Comparison of ENCODE assay signal across 8 cellular contexts in the genomic region with DNA sequence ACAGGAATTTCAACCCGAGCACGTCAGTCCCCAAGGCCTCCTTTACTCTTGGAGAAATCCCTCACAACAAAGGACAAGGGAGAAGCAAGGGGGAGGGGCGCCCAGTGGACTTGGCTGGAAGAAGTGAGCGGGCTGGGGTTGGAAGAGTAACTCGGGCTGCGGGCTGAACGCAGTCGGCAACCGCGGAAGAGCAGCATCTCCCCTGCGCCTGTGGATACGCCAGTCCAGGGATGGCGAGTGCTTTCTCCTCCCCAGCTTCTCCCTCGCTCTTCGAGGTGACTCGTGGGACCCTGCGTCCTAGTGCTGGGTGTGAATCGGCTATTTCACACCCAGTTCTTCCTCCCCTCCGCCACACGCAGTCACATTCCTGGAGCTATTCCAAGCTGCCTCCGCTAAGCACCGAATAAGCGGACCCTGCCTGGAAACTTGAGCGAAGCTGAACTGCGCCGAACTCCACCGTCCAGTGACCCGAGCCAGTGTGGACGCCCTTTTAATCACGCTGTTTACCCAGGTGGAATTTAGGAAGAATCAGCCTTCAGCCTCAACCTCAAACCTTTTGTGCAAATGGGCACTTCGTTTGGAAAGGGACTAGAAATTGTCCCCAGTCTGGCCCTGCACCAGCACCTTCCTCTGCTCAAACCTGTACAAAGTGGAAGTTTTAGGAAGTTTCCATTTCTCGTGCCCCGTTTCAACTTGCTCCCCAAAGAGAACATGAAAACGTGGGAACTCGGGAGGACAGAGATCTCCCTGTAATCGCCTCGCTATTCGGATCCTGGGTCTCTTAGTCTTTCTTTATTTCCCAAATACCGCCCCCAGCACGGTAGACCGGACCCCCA.
DNase-seq lines count a peak whose midpoint lies in the region; ATAC-seq and TF ChIP-seq lines count a peak whose summit lies in the region.

No MANE protein-coding gene starts in this region.

- H3K9me3 ChIP-seq in left ventricle myocardium inferior (replicated peaks) (no peaks in the 10 kb centered on the region), parathyroid adenoma (ENCODE audit: control insufficient read depth, low read length) (no peaks in the 10 kb centered on the region)

- TF ChIP-seq CTCF in WI38 (IDR thresholded peaks at IDR 0.05; ENCODE audit: low read depth, low read length) = no peak
- TF ChIP-seq CTCF in left ventricle myocardium inferior (IDR thresholded peaks at IDR 0.05; ENCODE audit: borderline replicate concordance) = no peak
- no peak for TF ChIP-seq CTCF in parathyroid adenoma (IDR thresholded peaks at IDR 0.05)

- no peak overlapping the region for H3K27ac ChIP-seq in left ventricle myocardium inferior (replicated peaks)
- H3K27ac ChIP-seq in parathyroid adenoma = no peak overlapping the region

- no peaks in the 10 kb centered on the region for H3K36me3 ChIP-seq in left ventricle myocardium inferior
- no peaks in the 10 kb centered on the region for H3K36me3 ChIP-seq in parathyroid adenoma (ENCODE audit: control insufficient read depth, insufficient read depth, low read length)

- H3K9ac ChIP-seq in parathyroid adenoma = no peak overlapping the region

- H3K4me3 ChIP-seq in WI38 (ENCODE audit: low read depth, low read length) (peak overlapping the region; percentile 56), left ventricle myocardium inferior (peak overlapping the region; percentile 64), parathyroid adenoma (ENCODE audit: low read depth, low read length) (peak overlapping the region; percentile 46)

- ATAC-seq in GM21381 (IDR thresholded peaks at IDR 0.05; ENCODE audit: unreplicated experiment) = no peak
- no peak for ATAC-seq in HG02885 (IDR thresholded peaks at IDR 0.05; ENCODE audit: poor library complexity, unreplicated experiment)

- intact Hi-C loops in left ventricle myocardium inferior (cut with micrococcal nuclease) = no loop called here

- H3K4me1 ChIP-seq in left ventricle myocardium inferior = peaks cover 19% of the 10 kb centered on the region
- H3K4me1 ChIP-seq in parathyroid adenoma = no peaks in the 10 kb centered on the region

- TF ChIP-seq POLR2A in erythroblast (IDR thresholded peaks at IDR 0.05; ENCODE audit: low read length) = no peak

- DNase-seq in NCI-H510A treated with DMSO at 0.1 percent for 48 hours (lab: John Stamatoyannopoulos, UW) = peak; percentile 6
- DNase-seq in NCI-H510A (lab: John Stamatoyannopoulos, UW) = no peak
- DNase-seq in left ventricle myocardium inferior = no peak
- no peak for DNase-seq in erythroblast (lab: John Stamatoyannopoulos, UW)

- H3K79me2 ChIP-seq in parathyroid adenoma = no peaks in the 10 kb centered on the region

- H3K27me3 ChIP-seq in left ventricle myocardium inferior (ENCODE audit: low read depth) = peaks cover 71% of the 10 kb centered on the region
- H3K27me3 ChIP-seq in parathyroid adenoma (ENCODE audit: control insufficient read depth, insufficient read depth, low read length) = no peaks in the 10 kb centered on the region

- H3K4me2 ChIP-seq in parathyroid adenoma (ENCODE audit: low read length) = peak overlapping the region; percentile 81

- peak overlapping the region; percentile 38 for H2AFZ ChIP-seq in parathyroid adenoma
